8 cellular contexts compared by ENCODE assay signal in genomic region chr17:1643999-1644492, GRCh38. TPM values are rescaled to one million over a fixed set of nuclear protein-coding genes. Genes with fewer than 3 reads are reported as not detected.
DNase-seq lines count a peak whose midpoint lies in the region; ATAC-seq and TF ChIP-seq lines count a peak whose summit lies in the region.

No MANE protein-coding gene starts in this region.

- in situ Hi-C loops in ACHN (cut with HindIII; ENCODE audit: low pct_ligation_motif_present, low pct_unique_long_range_greater_than_20kb, low sequenced_read_pairs): no loop called here

- ATAC-seq in GM18870 (IDR thresholded peaks at IDR 0.05; ENCODE audit: unreplicated experiment): no peak

- peaks cover 19% of the 10 kb centered on the region for H3K4me1 ChIP-seq in muscle layer of colon (ENCODE audit: insufficient read depth, low read length)

- H3K9ac ChIP-seq in muscle layer of colon (ENCODE audit: low read length): no peak overlapping the region

- DNase-seq in ACHN: peak; percentile 43
- DNase-seq in HT-29 (ENCODE audit: low spot score): peak; percentile 25
- no peak for DNase-seq in choroid plexus epithelial cell (ENCODE audit: low read depth)
- no peak for DNase-seq in middle frontal gyrus (ENCODE audit: extremely low spot score, low spot score)
- DNase-seq in NCI-H2107 (lab: John Stamatoyannopoulos, UW): no peak
- no peak for DNase-seq in DMS153 treated with DMSO at 0.1 percent for 48 hours (lab: John Stamatoyannopoulos, UW; ENCODE audit: unreplicated experiment)

- no peaks in the 10 kb centered on the region for H3K36me3 ChIP-seq in muscle layer of colon (ENCODE audit: insufficient read depth, low read length)

- peak overlapping the region; percentile 47 for H3K4me3 ChIP-seq in choroid plexus epithelial cell (ENCODE audit: low read depth, low read length)
- peak overlapping the region; percentile 9 to 35 for H3K4me3 ChIP-seq in muscle layer of colon (ENCODE audit: low read depth in 1 of 2, low read length in 2 of 2)

- no peaks in the 10 kb centered on the region for H3K27me3 ChIP-seq in muscle layer of colon (ENCODE audit: control insufficient read depth in 1 of 2, insufficient read depth in 2 of 2, low read length in 2 of 2)

- no peak overlapping the region for H3K27ac ChIP-seq in muscle layer of colon (ENCODE audit: low read depth, low read length)

- H3K9me3 ChIP-seq in muscle layer of colon (ENCODE audit: low read length): no peaks in the 10 kb centered on the region

- TF ChIP-seq CTCF in choroid plexus epithelial cell (conservative IDR thresholded peaks at IDR 0.05; ENCODE audit: low read depth, low read length): no peak

RNA-seq across cellular contexts. Expression of gene SCARF1, which starts 1.5 kb away (rescaled TPM):
- 0.89 and 1.3 TPM in 2 replicates for total RNA-seq in HT-29 (2014; rRNA removed; shearing (Covaris generic))

RNA-seq across cellular contexts. Expression of gene RILP, which starts 5.6 kb away (rescaled TPM):
- total RNA-seq in HT-29 (2014; rRNA removed; shearing (Covaris generic)): 13.1 and 13.3 TPM in 2 replicates

RNA-seq across cellular contexts. Expression of gene SLC43A2, which starts 15.4 kb away (rescaled TPM):
- 22.4 and 34.0 TPM in 2 replicates for total RNA-seq in HT-29 (2014; rRNA removed; shearing (Covaris generic))

RNA-seq across cellular contexts. Expression of gene PRPF8, which starts 40.6 kb away (rescaled TPM):
- 92.7 and 92.8 TPM in 2 replicates for total RNA-seq in HT-29 (2014; rRNA removed; shearing (Covaris generic))

Comparison
In these comparisons a context has a peak if more than half of its experiments do, and no peak if none do; other contexts are left out.
1. DNase-seq: peak in ACHN (single experiment) and HT-29 (single experiment); none in choroid plexus epithelial cell (single experiment), middle frontal gyrus (single experiment), NCI-H2107 (single experiment) and DMS153 treated with DMSO at 0.1 percent for 48 hours (single experiment).